12 cellular contexts compared by ENCODE assay signal in the genomic region with DNA sequence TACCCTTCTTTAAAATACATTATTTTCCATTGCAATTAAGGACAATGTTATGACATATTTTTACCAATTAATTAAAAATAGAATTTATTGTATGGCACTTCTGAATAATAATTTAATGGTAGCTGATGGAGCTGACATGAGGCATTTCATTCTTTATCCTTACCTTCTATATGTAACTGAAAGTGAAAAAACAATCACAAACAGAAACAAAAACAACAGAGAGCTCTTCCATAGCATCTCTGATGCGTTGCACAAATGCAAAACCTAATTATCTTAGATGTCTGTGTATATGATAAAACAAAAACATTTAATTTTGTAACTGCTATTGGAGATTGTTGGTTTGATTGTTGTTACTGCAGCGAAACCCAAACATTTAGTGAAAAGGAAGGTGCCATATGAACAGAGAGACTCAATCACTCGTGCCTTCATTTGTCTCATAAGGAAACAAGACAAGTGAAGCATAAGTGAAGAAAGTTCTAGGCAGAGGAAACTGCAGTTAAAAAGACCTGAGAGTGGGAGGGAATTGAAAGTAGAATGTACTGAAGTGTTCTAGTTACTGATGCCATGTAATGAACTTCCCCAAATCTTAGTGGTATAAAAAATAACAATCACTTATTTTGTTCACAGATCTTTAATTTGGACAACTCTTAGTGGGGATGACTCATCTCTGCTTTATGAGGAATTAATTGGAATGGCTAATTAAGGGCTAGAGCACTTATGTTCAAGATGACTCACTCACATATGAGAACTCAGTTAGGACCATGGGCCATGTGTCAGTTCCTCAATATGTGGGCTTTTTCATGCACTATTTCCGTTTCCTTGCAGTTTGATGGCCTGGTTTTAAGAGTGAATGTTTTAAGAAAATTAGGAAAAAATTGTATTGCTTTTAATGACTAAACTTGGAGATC.
DNase-seq lines count a peak whose midpoint lies in the region; ATAC-seq, FAIRE-seq and TF ChIP-seq lines count a peak whose summit lies in the region.
"Had no signal": no experiment of that assay in that cellular context is flagged by ENCODE, and none has a peak within 500 bp of the region (broad histone marks: within the 10 kb centered on the region; RNA-seq: fewer than 3 reads in every experiment).

No MANE protein-coding gene starts in this region.

- no peaks in the 10 kb centered on the region for H3K36me3 ChIP-seq in GM23338 (ENCODE audit: insufficient read depth)
- H3K36me3 ChIP-seq in GM12878 (ENCODE audit: control insufficient read depth in 2 of 2, insufficient read depth in 2 of 2, low read length in 1 of 2), result no peaks in the 10 kb centered on the region
- H3K36me3 ChIP-seq: MG63 had no signal

- no TSS peak for BruUV-seq in GM12878 (replicated peaks; lab: Mats Ljungman, UMichigan)

- H3K4me1 ChIP-seq in GM23338 (ENCODE audit: insufficient read depth) (no peaks in the 10 kb centered on the region), GM12878 (ENCODE audit: control insufficient read depth, insufficient read depth, low read length) (peaks cover 5% of the 10 kb centered on the region; the same call in 1 of the 2 replicates)

- intact Hi-C loops in GM12878 (cut with micrococcal nuclease; ENCODE audit: unreplicated experiment), result no loop called here

- no peaks in the 10 kb centered on the region for H3K79me2 ChIP-seq in GM23338 (replicated peaks; ENCODE audit: insufficient read depth)
- no peaks in the 10 kb centered on the region for H3K79me2 ChIP-seq in GM12878 (ENCODE audit: control insufficient read depth, insufficient read depth, low read length)
- H3K79me2 ChIP-seq: hepatocyte had no signal

- peak; percentile 77 for ATAC-seq in GM18909 (IDR thresholded peaks at IDR 0.05; ENCODE audit: poor library complexity, unreplicated experiment)
- no peak for ATAC-seq in GM23338
- ATAC-seq in HG03280 (IDR thresholded peaks at IDR 0.05; ENCODE audit: unreplicated experiment), result peak; percentile 66
- peak; percentile 95 for ATAC-seq in GM12878

- peak in 1 of 2 experiments; percentile 68; a peak in 1 of 4 replicates for TF ChIP-seq EP300 in GM12878 (IDR thresholded peaks at IDR 0.05; ENCODE audit: borderline replicate concordance in 1 of 2, control insufficient read depth in 1 of 2, low read depth in 2 of 2, low read length in 2 of 2)

- peak; percentile 64 for FAIRE-seq in GM12878 (lab: Jason Lieb, UNC)

- WGBS in GM12878 (ENCODE audit: insufficient coverage, insufficient replicate concordance, low lambda C conversion rate, missing lambda C conversion rate), result 0% methylated on average over 4 of the region's 4 CpGs

- TF ChIP-seq CTCF in GM23338 (conservative IDR thresholded peaks at IDR 0.05; ENCODE audit: low read depth in 2 of 2) (no peak), GM12878 (IDR thresholded peaks at IDR 0.05 in 2 of 3, conservative IDR thresholded peaks at IDR 0.05 in 1 of 3; ENCODE audit: control insufficient read depth in 2 of 3, extremely low read depth in 1 of 3, insufficient read depth in 1 of 3, low read depth in 3 of 3, low read length in 3 of 3) (no peak)

- no peaks in the 10 kb centered on the region for H3F3A ChIP-seq in GM23338 (replicated peaks; ENCODE audit: low read depth)

- H3K27ac Mint-ChIP-seq in GM23338, result peak overlapping the region; percentile 60; the same call in 1 of the 2 replicates

- DNase-seq in GM23338 (ENCODE audit: low spot score), result no peak
- DNase-seq in GM12878 (ENCODE audit: low read depth, low spot score), result peak; percentile 24
- DNase-seq in NCI-H1105 (lab: John Stamatoyannopoulos, UW), result no peak
- DNase-seq in putamen (ENCODE audit: low spot score), result no peak
- DNase-seq in NCI-H2196 (lab: John Stamatoyannopoulos, UW; ENCODE audit: unreplicated experiment), result no peak
- no peak for DNase-seq in NCI-H1105 treated with DMSO at 0.1 percent for 48 hours (lab: John Stamatoyannopoulos, UW)
- DNase-seq: activated T-cell treated with anti-CD3 and anti-CD28 coated beads for 4 hours, mammary epithelial cell, MG63 had no signal

- SMC1A ChIA-PET in GM12878 (lab: Charles Lee; ENCODE audit: uncharacterized antibody, unreplicated experiment), result no interaction called here

- RAD21 ChIA-PET in GM12878 (lab: Charles Lee; ENCODE audit: unreplicated experiment), result no interaction called here

- in situ Hi-C loops in GM12878 (cut with MboI), result no loop called here

- no peaks in the 10 kb centered on the region for H3K27me3 Mint-ChIP-seq in GM23338 (ENCODE audit: insufficient read depth, low read depth, poor library complexity)

- TF ChIP-seq RAD21 in GM12878 (IDR thresholded peaks at IDR 0.05; ENCODE audit: insufficient read depth, low read depth, low read length), result no peak

- H3K9me3 ChIP-seq in GM12878 (replicated peaks; ENCODE audit: control insufficient read depth, insufficient read depth, low read length), result no peaks in the 10 kb centered on the region
- H3K9me3 ChIP-seq: MG63 had no signal

- H3K4me3 ChIP-seq in GM23338 (no peak overlapping the region), GM12878 (no peak overlapping the region)
- H3K4me3 ChIP-seq: hepatocyte, MG63 had no signal

- POLR2A ChIA-PET in GM12878 (lab: Charles Lee), result no interaction called here

- H3K9ac ChIP-seq in GM12878 (ENCODE audit: control insufficient read depth, insufficient read depth, low read length), result no peak overlapping the region

- H4K20me1 ChIP-seq in GM23338 (replicated peaks; ENCODE audit: insufficient read depth) (no peaks in the 10 kb centered on the region), GM12878 (ENCODE audit: control insufficient read depth, insufficient read depth) (no peaks in the 10 kb centered on the region)

- no peaks in the 10 kb centered on the region for H3K9me3 Mint-ChIP-seq in GM23338

- no peak for TF ChIP-seq POLR2A in GM12878 (IDR thresholded peaks at IDR 0.05; ENCODE audit: low read depth, low read length)

- H3K9me2 ChIP-seq in GM23338 (ENCODE audit: insufficient read depth), result no peaks in the 10 kb centered on the region

- CTCF ChIA-PET in GM12878 (lab: Yijun Ruan, JAX), result no interaction called here

- no peaks in the 10 kb centered on the region for H3K27me3 ChIP-seq in GM23338 (ENCODE audit: insufficient read depth)
- no peaks in the 10 kb centered on the region for H3K27me3 ChIP-seq in GM12878 (replicated peaks in 1 of 2; ENCODE audit: control insufficient read depth in 2 of 2, insufficient read depth in 2 of 2, low read length in 1 of 2)
- H3K27me3 ChIP-seq: hepatocyte, MG63 had no signal

- no peak overlapping the region for H3K27ac ChIP-seq in GM23338 (ENCODE audit: low read depth)
- H3K27ac ChIP-seq in GM12878 (ENCODE audit: control insufficient read depth, insufficient read depth), result no peak overlapping the region
- H3K27ac ChIP-seq: hepatocyte had no signal

- H3K4me2 ChIP-seq in GM23338 (no peak overlapping the region), GM12878 (ENCODE audit: control insufficient read depth, insufficient read depth) (no peak overlapping the region)
- H3K4me2 ChIP-seq: hepatocyte had no signal

- H2AFZ ChIP-seq in GM23338 (no peak overlapping the region), GM12878 (ENCODE audit: control insufficient read depth, low read depth, low read length) (no peak overlapping the region)
- H2AFZ ChIP-seq: hepatocyte had no signal

- H3K4me1 Mint-ChIP-seq in GM23338, result peaks cover 7% of the 10 kb centered on the region

- H3K4me3 Mint-ChIP-seq in GM23338, result no peak overlapping the region

- no peaks in the 10 kb centered on the region for H3K36me3 Mint-ChIP-seq in GM23338 (ENCODE audit: low read depth)

TF ChIP-seq in GM12878, 131 proteins besides CTCF, POLR2A, EP300 and RAD21 (continues in another document):
- TF ChIP-seq ETV6 (conservative IDR thresholded peaks at IDR 0.05 in 1 of 2, IDR thresholded peaks at IDR 0.05 in 1 of 2; ENCODE audit: borderline replicate concordance in 1 of 2, low read depth in 1 of 2) (peak in 1 of 2 experiments; percentile 42; a peak in 1 of 4 replicates), ATF7 (IDR thresholded peaks at IDR 0.05; ENCODE audit: low read depth) (0 out of 2 replicates have a peak, but pooled peaks have one; percentile 56), NR2C2 (IDR thresholded peaks at IDR 0.05; ENCODE audit: borderline replicate concordance, control insufficient read depth, insufficient read length, low read depth) (no peak), RFX5 (IDR thresholded peaks at IDR 0.05; ENCODE audit: low read depth, low read length) (no peak), ESRRA (IDR thresholded peaks at IDR 0.05; ENCODE audit: low read length) (no peak), TCF12 (IDR thresholded peaks at IDR 0.05; ENCODE audit: low read depth, low read length) (no peak), BRCA1 (IDR thresholded peaks at IDR 0.05; ENCODE audit: low read depth, low read length) (no peak), ZNF217 (IDR thresholded peaks at IDR 0.05) (0 out of 2 replicates have a peak, but pooled peaks have one; percentile 27), IRF4 (IDR thresholded peaks at IDR 0.05; ENCODE audit: low read depth, low read length) (no peak), PAX8 (IDR thresholded peaks at IDR 0.05) (no peak), IKZF2 (IDR thresholded peaks at IDR 0.05) (peak; percentile 55 to 71; a peak in 3 of 4 replicates), JUNB (IDR thresholded peaks at IDR 0.05) (0 out of 2 replicates have a peak, but pooled peaks have one; percentile 21), SREBF2 (IDR thresholded peaks at IDR 0.05; ENCODE audit: low read length) (no peak), SP1 (IDR thresholded peaks at IDR 0.05; ENCODE audit: low read depth, low read length) (no peak)
- TF ChIP-seq, protein P1, sequence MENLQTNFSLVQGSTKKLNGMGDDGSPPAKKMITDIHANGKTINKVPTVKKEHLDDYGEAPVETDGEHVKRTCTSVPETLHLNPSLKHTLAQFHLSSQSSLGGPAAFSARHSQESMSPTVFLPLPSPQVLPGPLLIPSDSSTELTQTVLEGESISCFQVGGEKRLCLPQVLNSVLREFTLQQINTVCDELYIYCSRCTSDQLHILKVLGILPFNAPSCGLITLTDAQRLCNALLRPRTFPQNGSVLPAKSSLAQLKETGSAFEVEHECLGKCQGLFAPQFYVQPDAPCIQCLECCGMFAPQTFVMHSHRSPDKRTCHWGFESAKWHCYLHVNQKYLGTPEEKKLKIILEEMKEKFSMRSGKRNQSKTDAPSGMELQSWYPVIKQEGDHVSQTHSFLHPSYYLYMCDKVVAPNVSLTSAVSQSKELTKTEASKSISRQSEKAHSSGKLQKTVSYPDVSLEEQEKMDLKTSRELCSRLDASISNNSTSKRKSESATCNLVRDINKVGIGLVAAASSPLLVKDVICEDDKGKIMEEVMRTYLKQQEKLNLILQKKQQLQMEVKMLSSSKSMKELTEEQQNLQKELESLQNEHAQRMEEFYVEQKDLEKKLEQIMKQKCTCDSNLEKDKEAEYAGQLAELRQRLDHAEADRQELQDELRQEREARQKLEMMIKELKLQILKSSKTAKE (IDR thresholded peaks at IDR 0.05; ENCODE audit: low read depth, poor library complexity, severe bottlenecking), result no peak
